8 cellular contexts compared by ENCODE assay signal in genomic region chr15:43376017-43376705, GRCh38. TPM values are rescaled to one million over a fixed set of nuclear protein-coding genes. Genes with fewer than 3 reads are reported as not detected.
DNase-seq lines count a peak whose midpoint lies in the region; TF ChIP-seq lines count a peak whose summit lies in the region.

No MANE protein-coding gene starts in this region.

- intact Hi-C loops in lower leg skin (cut with DNase I; ENCODE audit: low total_unique reads) = no loop called here

- H3K4me3 ChIP-seq in foreskin fibroblast (ENCODE audit: low read depth in 1 of 2, low read length in 2 of 2) (no peak overlapping the region), lower leg skin (ENCODE audit: low read depth, poor library complexity, severe bottlenecking) (no peak overlapping the region)

- WGBS in lower leg skin, 2 donors = 86 to 87% methylated on average over 13 of the region's 13 CpGs

- TF ChIP-seq CTCF in LNCAP (IDR thresholded peaks at IDR 0.05) (peak; percentile 77), foreskin fibroblast (IDR thresholded peaks at IDR 0.05; ENCODE audit: low read depth, low read length) (peak; percentile 85), lower leg skin (IDR thresholded peaks at IDR 0.05) (no peak)

- DNase-seq in NOMO-1 treated with DMSO at 0.1 percent for 48 hours (lab: John Stamatoyannopoulos, UW; ENCODE audit: unreplicated experiment) (peak; percentile 6), NOMO-1 (lab: John Stamatoyannopoulos, UW; ENCODE audit: unreplicated experiment in 2 of 2) (no peak), foreskin fibroblast (peak; percentile 14 to 64), lower leg skin (ENCODE audit: low spot score in 2 of 2) (no peak), middle frontal gyrus (ENCODE audit: extremely low spot score, low spot score) (no peak)
- peak; percentile 57 for DNase-seq in activated CD8-positive, alpha-beta memory T cell treated with anti-CD3 and anti-CD28 coated beads, Interleukin-2, amount 50 U/mL, for 48 hours
- DNase-seq in stimulated activated CD4-positive, alpha-beta T cell treated with anti-CD3 and anti-CD28 coated beads, Interleukin-12 subunit alpha, Interleukin-12 subunit beta, amount 100 ng/mL, for 48 hours (ENCODE audit: low read depth in 2 of 3, low spot score in 1 of 3) = peak in 2 of 3 donors; percentile 3 to 18

- TF ChIP-seq POLR2A in lower leg skin (IDR thresholded peaks at IDR 0.05) = no peak

RNA-seq across cellular contexts. Expression of gene TUBGCP4, which starts 5.3 kb away (rescaled TPM):
- 10 to 100 TPM; 12.3 to 19.4 (median 15.3) TPM for total RNA-seq in lower leg skin

RNA-seq across cellular contexts. Expression of gene ZSCAN29, which starts 5.3 kb away (rescaled TPM):
- 10 to 100 TPM in 3 of 4 donors, 1 to 10 TPM in 1; 9.6 to 20.6 (median 12.9) TPM for total RNA-seq in lower leg skin

RNA-seq across cellular contexts. Expression of gene LCMT2, which starts 45.8 kb away (rescaled TPM):
- 1 to 10 TPM; 4.9 to 8.9 (median 5.9) TPM for total RNA-seq in lower leg skin

Comparison
In these comparisons a context has a peak if more than half of its experiments do, and no peak if none do; other contexts are left out.
1. DNase-seq: peak in NOMO-1 treated with DMSO at 0.1 percent for 48 hours (single experiment), activated CD8-positive, alpha-beta memory T cell treated with anti-CD3 and anti-CD28 coated beads, Interleukin-2, amount 50 U/mL, for 48 hours (single experiment), foreskin fibroblast (2 of 2) and stimulated activated CD4-positive, alpha-beta T cell treated with anti-CD3 and anti-CD28 coated beads, Interleukin-12 subunit alpha, Interleukin-12 subunit beta, amount 100 ng/mL, for 48 hours (2 of 3); none in NOMO-1 (0 of 2), lower leg skin (0 of 2) and middle frontal gyrus (single experiment).
2. CTCF ChIP-seq: peak in LNCAP (single experiment) and foreskin fibroblast (single experiment); none in lower leg skin (0 of 3).